26 cellular contexts compared by ENCODE assay signal in genomic region chr18:27794527-27794926, GRCh38.
"Had no signal": no experiment of that assay in that cellular context is flagged by ENCODE, and none has a peak within 500 bp of the region (broad histone marks: within the 10 kb centered on the region; RNA-seq: fewer than 3 reads in every experiment).

No MANE protein-coding gene starts in this region.

- H3K27me3 ChIP-seq: adrenal gland, breast epithelium, Peyer's patch had no signal

- H3K9me3 ChIP-seq: breast epithelium, Peyer's patch had no signal

- DNase-seq: activated CD4-positive, alpha-beta T cell treated with anti-CD3 and anti-CD28 coated beads for 36 hours; activated CD4-positive, alpha-beta T cell treated with anti-CD3 and anti-CD28 coated beads, Interleukin-2, amount 50 U/mL, for 1 hour; activated CD8-positive, alpha-beta memory T cell treated with anti-CD3 and anti-CD28 coated beads, Interleukin-2, amount 50 U/mL, for 4 hours; activated CD8-positive, alpha-beta T cell treated with anti-CD3 and anti-CD28 coated beads for 36 hours; activated naive CD4-positive, alpha-beta T cell treated with anti-CD3 and anti-CD28 coated beads, Interleukin-2, amount 50 U/mL, for 16 hours; activated naive CD8-positive, alpha-beta T cell treated with anti-CD3 and anti-CD28 coated beads, Interleukin-2, amount 10 ng/mL, durations not matched to agents 7 days and 5 days; activated T-cell treated with anti-CD3 and anti-CD28 coated beads, Interleukin-2, amount 50 U/mL, for 72 hours; adrenal gland; anterior cingulate cortex; caudate nucleus; Karpas-422; NCI-H1105 treated with DMSO at 0.1 percent for 48 hours; NCI-H1436 treated with DMSO at 0.1 percent for 48 hours; NCI-H187; NCI-H2081; NCI-H2227 treated with DMSO at 0.1 percent for 48 hours; NCI-H526; NCI-H82; Peyer's patch; SHP77; T-cell; T-helper 2 cell; T1000 had no signal

- H3K36me3 ChIP-seq: adrenal gland, breast epithelium, Peyer's patch had no signal

- H3K27ac ChIP-seq: adrenal gland, breast epithelium, Peyer's patch, SK-N-MC had no signal

- H3K4me3 ChIP-seq: adrenal gland, breast epithelium, K562, Peyer's patch, SK-N-MC had no signal

- H3K4me1 ChIP-seq: adrenal gland, breast epithelium, Peyer's patch had no signal
